16 cellular contexts compared by ENCODE assay signal in genomic region chr6:106469882-106470281, GRCh38.
DNase-seq lines count a peak whose midpoint lies in the region; ATAC-seq and TF ChIP-seq lines count a peak whose summit lies in the region.
"Had no signal": no experiment of that assay in that cellular context is flagged by ENCODE, and none has a peak within 500 bp of the region (broad histone marks: within the 10 kb centered on the region; RNA-seq: fewer than 3 reads in every experiment).

No MANE protein-coding gene starts in this region.

- H3K4me1 ChIP-seq in colonic mucosa: no peaks in the 10 kb centered on the region
- peaks cover 8% of the 10 kb centered on the region for H3K4me1 ChIP-seq in mucosa of descending colon (ENCODE audit: low read depth)
- peaks cover 2 to 29% (median 20%) of the 10 kb centered on the region in 5 donors for H3K4me1 ChIP-seq in subcutaneous abdominal adipose tissue (ENCODE audit: control insufficient read depth in 5 of 5, insufficient read depth in 5 of 5, low read length in 5 of 5)
- no peaks in the 10 kb centered on the region for H3K4me1 ChIP-seq in testis

- H3K9me3 ChIP-seq in colonic mucosa (no peaks in the 10 kb centered on the region), mucosa of descending colon (no peaks in the 10 kb centered on the region), subcutaneous abdominal adipose tissue (ENCODE audit: control insufficient read depth in 5 of 5, low read length in 5 of 5) (no peaks in the 10 kb centered on the region), testis (no peaks in the 10 kb centered on the region)
- H3K9me3 ChIP-seq: BLaER1 treated with 17β-estradiol and CSF1 and Interleukin-3, amounts not matched to agents 10 nM and 100 nM had no signal

- no peak for TF ChIP-seq CTCF in colonic mucosa (IDR thresholded peaks at IDR 0.05)
- TF ChIP-seq CTCF in mucosa of descending colon (IDR thresholded peaks at IDR 0.05): no peak
- no peak for TF ChIP-seq CTCF in testis (IDR thresholded peaks at IDR 0.05)

- WGBS in testis, 2 donors: 64 to 85% methylated on average over 1 to 4 of the region's 4 CpGs

- no peaks in the 10 kb centered on the region for H3K27me3 ChIP-seq in colonic mucosa
- H3K27me3 ChIP-seq in subcutaneous abdominal adipose tissue (ENCODE audit: control insufficient read depth in 5 of 5, insufficient read depth in 4 of 5, low read length in 5 of 5): no peaks in the 10 kb centered on the region
- H3K27me3 ChIP-seq in testis: no peaks in the 10 kb centered on the region
- H3K27me3 ChIP-seq: BLaER1 treated with 17β-estradiol and CSF1 and Interleukin-3, amounts not matched to agents 10 nM and 100 nM had no signal

- H3K4me3 ChIP-seq in colonic mucosa: no peak overlapping the region
- no peak overlapping the region for H3K4me3 ChIP-seq in mucosa of descending colon
- H3K4me3 ChIP-seq in subcutaneous abdominal adipose tissue (ENCODE audit: low read depth in 1 of 5, low read length in 5 of 5): no peak overlapping the region
- no peak overlapping the region for H3K4me3 ChIP-seq in testis
- H3K4me3 ChIP-seq: BLaER1 treated with 17β-estradiol and CSF1 and Interleukin-3, amounts not matched to agents 10 nM and 100 nM; GM12878 had no signal

- no peak overlapping the region for H3K27ac ChIP-seq in colonic mucosa
- H3K27ac ChIP-seq in subcutaneous abdominal adipose tissue (ENCODE audit: low read depth, low read length): peak overlapping the region; percentile 67
- H3K27ac ChIP-seq in testis: no peak overlapping the region
- H3K27ac ChIP-seq: BLaER1 treated with 17β-estradiol and CSF1 and Interleukin-3, amounts not matched to agents 10 nM and 100 nM had no signal

- DNase-seq in colonic mucosa: peak; percentile 53
- peak in 2 of 3 donors; percentile 41 to 53 for DNase-seq in mucosa of descending colon
- no peak for DNase-seq in germinal center (ENCODE audit: low spot score)
- no peak for DNase-seq in testis
- DNase-seq: CD8-positive, alpha-beta memory T cell; COR-L47; DMS 273 treated with DMSO at 0.1 percent for 48 hours; DMS53; DND-41; EL; H9 had no signal

- ATAC-seq in esophagus mucosa (peak; percentile 63), mucosa of descending colon (peak; percentile 91), HG02678 (IDR thresholded peaks at IDR 0.05; ENCODE audit: unreplicated experiment) (no peak)
- ATAC-seq: GM12878 had no signal

- intact Hi-C loops in colonic mucosa (cut with DNase I): no loop called here
- intact Hi-C loops in mucosa of descending colon (cut with DNase I, micrococcal nuclease): no loop called here
- intact Hi-C loops in testis (cut with DNase I; ENCODE audit: low total_unique reads): no loop called here

- H3K36me3 ChIP-seq in colonic mucosa (no peaks in the 10 kb centered on the region), mucosa of descending colon (ENCODE audit: low read depth) (no peaks in the 10 kb centered on the region), subcutaneous abdominal adipose tissue (ENCODE audit: control insufficient read depth in 5 of 5, insufficient read depth in 5 of 5, low read length in 5 of 5) (no peaks in the 10 kb centered on the region), testis (ENCODE audit: low read depth, missing control alignments) (no peaks in the 10 kb centered on the region)
- H3K36me3 ChIP-seq: BLaER1 treated with 17β-estradiol and CSF1 and Interleukin-3, amounts not matched to agents 10 nM and 100 nM had no signal

- H3K9ac ChIP-seq in colonic mucosa (ENCODE audit: low read depth in 2 of 2, low read length in 2 of 2): no peak overlapping the region
- peak overlapping the region in 1 of 5 donors; percentile 11 for H3K9ac ChIP-seq in subcutaneous abdominal adipose tissue (ENCODE audit: low read length in 5 of 5)
- H3K9ac ChIP-seq: BLaER1 treated with 17β-estradiol and CSF1 and Interleukin-3, amounts not matched to agents 10 nM and 100 nM had no signal

- TF ChIP-seq POLR2A in testis (IDR thresholded peaks at IDR 0.05): no peak

Comparison
In these comparisons a context has a peak if more than half of its experiments do, and no peak if none do; other contexts are left out.
1. DNase-seq: peak in colonic mucosa (single experiment) and mucosa of descending colon (2 of 3); none in germinal center (single experiment) and testis (single experiment).